ENCODE assay signal across 19 cellular contexts in genomic region chr6:35023091-35023490, GRCh38.
DNase-seq lines count a peak whose midpoint lies in the region; ATAC-seq and TF ChIP-seq lines count a peak whose summit lies in the region.
"Had no signal": no experiment of that assay in that cellular context is flagged by ENCODE, and none has a peak within 500 bp of the region (broad histone marks: within the 10 kb centered on the region; RNA-seq: fewer than 3 reads in every experiment).

No MANE protein-coding gene starts in this region.

- TF ChIP-seq POLR2A in tibial nerve (IDR thresholded peaks at IDR 0.05): no peak

- H3K4me1 Mint-ChIP-seq in WTC11 (peaks cover 86% of the 10 kb centered on the region), endodermal cell (peaks cover 71% of the 10 kb centered on the region), osteocyte (ENCODE audit: unreplicated experiment) (peaks cover 63% of the 10 kb centered on the region)

- peak overlapping the region; percentile 98 for H3K27ac Mint-ChIP-seq in WTC11
- peak overlapping the region; percentile 89 for H3K27ac Mint-ChIP-seq in endodermal cell
- H3K27ac Mint-ChIP-seq in osteocyte (ENCODE audit: unreplicated experiment): peak overlapping the region; percentile 27
- H3K27ac Mint-ChIP-seq: natural killer cell treated with Interleukin-12 subunit alpha and Interleukin-12 subunit beta and Interleukin-15 and Interleukin-18, amount 100 ng/mL, for 72 hours; stimulated activated effector memory CD8-positive, alpha-beta T cell treated with anti-CD3 and anti-CD28 coated beads, Interleukin-12 subunit alpha, Interleukin-12 subunit beta, amount 100 ng/mL, for 72 hours had no signal

- peaks cover 12% of the 10 kb centered on the region for H3K36me3 ChIP-seq in endodermal cell (ENCODE audit: control insufficient read depth, insufficient read depth, low read length)
- H3K36me3 ChIP-seq in tibial nerve: no peaks in the 10 kb centered on the region

- no peaks in the 10 kb centered on the region for H3K27me3 Mint-ChIP-seq in WTC11 (ENCODE audit: low read depth)
- no peaks in the 10 kb centered on the region for H3K27me3 Mint-ChIP-seq in endodermal cell (ENCODE audit: insufficient read depth)
- no peaks in the 10 kb centered on the region for H3K27me3 Mint-ChIP-seq in osteocyte (ENCODE audit: unreplicated experiment)
- H3K27me3 Mint-ChIP-seq: natural killer cell treated with Interleukin-12 subunit alpha and Interleukin-12 subunit beta and Interleukin-15 and Interleukin-18, amount 100 ng/mL, for 72 hours had no signal

- TF ChIP-seq CTCF in WTC11 (IDR thresholded peaks at IDR 0.05) (no peak), endodermal cell (conservative IDR thresholded peaks at IDR 0.05) (no peak), osteocyte (IDR thresholded peaks at IDR 0.05) (no peak), tibial nerve (IDR thresholded peaks at IDR 0.05) (no peak)

- H3K4me1 ChIP-seq in endodermal cell (ENCODE audit: control insufficient read depth, insufficient read depth, low read length) (peaks cover 25% of the 10 kb centered on the region), tibial nerve (peaks cover 0 to 99% (median 48%) of the 10 kb centered on the region in 4 donors)

- H3K9ac ChIP-seq in endodermal cell (ENCODE audit: extremely low read depth, low read length, poor library complexity, severe bottlenecking): no peak overlapping the region

- CTCF ChIA-PET in WTC11 (lab: Charles Lee): interaction anchor here (0.8 to 4.1 kb wide), 8 partner anchors 14 to 236 kb away, joined by 3 to 19 read pairs (median 4); no protein-coding TSS in a partner anchor

- no peaks in the 10 kb centered on the region for H3K9me3 Mint-ChIP-seq in WTC11
- no peaks in the 10 kb centered on the region for H3K9me3 Mint-ChIP-seq in endodermal cell
- H3K9me3 Mint-ChIP-seq in osteocyte (ENCODE audit: unreplicated experiment): no peaks in the 10 kb centered on the region
- H3K9me3 Mint-ChIP-seq: natural killer cell treated with Interleukin-12 subunit alpha and Interleukin-12 subunit beta and Interleukin-15 and Interleukin-18, amount 100 ng/mL, for 72 hours; stimulated activated effector memory CD8-positive, alpha-beta T cell treated with anti-CD3 and anti-CD28 coated beads, Interleukin-12 subunit alpha, Interleukin-12 subunit beta, amount 100 ng/mL, for 72 hours had no signal

- H3K9me3 ChIP-seq in endodermal cell (ENCODE audit: control insufficient read depth, low read length) (no peaks in the 10 kb centered on the region), tibial nerve (no peaks in the 10 kb centered on the region)

- TF ChIP-seq EP300 in tibial nerve (IDR thresholded peaks at IDR 0.05): no peak

- H3K27me3 ChIP-seq in endodermal cell (ENCODE audit: control insufficient read depth, insufficient read depth, low read length, poor library complexity, severe bottlenecking) (no peaks in the 10 kb centered on the region), tibial nerve (no peaks in the 10 kb centered on the region)

- 74 to 90% methylated on average over 1 of the region's 1 CpG for WGBS in endodermal cell (ENCODE audit: insufficient coverage in 1 of 2, insufficient read length in 1 of 2), 2 experiments
- 43 to 58% methylated on average over 1 of the region's 1 CpG for WGBS in tibial nerve, 2 donors

- ATAC-seq in WTC11: peak; percentile 8; the same call in 1 of the 2 replicates
- ATAC-seq: natural killer cell treated with Interleukin-12 subunit alpha and Interleukin-12 subunit beta and Interleukin-15 and Interleukin-18, amount 100 ng/mL, for 72 hours; stimulated activated effector memory CD8-positive, alpha-beta T cell treated with anti-CD3 and anti-CD28 coated beads, Interleukin-12 subunit alpha, Interleukin-12 subunit beta, amount 100 ng/mL, for 72 hours had no signal

- H3K27ac ChIP-seq in endodermal cell (ENCODE audit: low read depth, low read length) (no peak overlapping the region), tibial nerve (peak overlapping the region; percentile 90 to 98 (median 94))

- H3K4me3 Mint-ChIP-seq in WTC11 (peak overlapping the region; percentile 42), endodermal cell (no peak overlapping the region), osteocyte (ENCODE audit: unreplicated experiment) (no peak overlapping the region)
- H3K4me3 Mint-ChIP-seq: natural killer cell treated with Interleukin-12 subunit alpha and Interleukin-12 subunit beta and Interleukin-15 and Interleukin-18, amount 100 ng/mL, for 72 hours; stimulated activated effector memory CD8-positive, alpha-beta T cell treated with anti-CD3 and anti-CD28 coated beads, Interleukin-12 subunit alpha, Interleukin-12 subunit beta, amount 100 ng/mL, for 72 hours had no signal

- H3K36me3 Mint-ChIP-seq in WTC11 (peaks cover 9% of the 10 kb centered on the region), endodermal cell (ENCODE audit: low read depth) (peaks cover 14% of the 10 kb centered on the region), osteocyte (ENCODE audit: unreplicated experiment) (peaks cover 16% of the 10 kb centered on the region)
- H3K36me3 Mint-ChIP-seq: natural killer cell treated with Interleukin-12 subunit alpha and Interleukin-12 subunit beta and Interleukin-15 and Interleukin-18, amount 100 ng/mL, for 72 hours had no signal

- H3K4me3 ChIP-seq in endodermal cell (ENCODE audit: low read length) (no peak overlapping the region), tibial nerve (no peak overlapping the region)

- POLR2A ChIA-PET in WTC11 (lab: Charles Lee): interaction anchor here (0.7 kb wide), 1 partner anchor 15 kb away, joined by 3 read pairs; no protein-coding TSS in a partner anchor

- DNase-seq in WTC11 (ENCODE audit: low spot score): no peak
- DNase-seq in endodermal cell: peak; percentile 37
- no peak for DNase-seq in osteocyte (ENCODE audit: extremely low spot score, unreplicated experiment)
- DNase-seq in tibial nerve (ENCODE audit: low spot score in 2 of 2): no peak
- no peak for DNase-seq in activated CD4-positive, CD25-positive, alpha-beta regulatory T cell treated with anti-CD3 and anti-CD28 coated beads, Interleukin-2, amount 50 U/mL, for 72 hours
- no peak for DNase-seq in medulla oblongata (ENCODE audit: extremely low spot score)
- DNase-seq in activated CD4-positive, CD25-positive, alpha-beta regulatory T cell (lab: John Stamatoyannopoulos, UW): no peak
- DNase-seq: activated CD4-positive, alpha-beta T cell treated with anti-CD3 and anti-CD28 coated beads, Interleukin-2, amount 50 U/mL, for 48 hours; activated naive CD4-positive, alpha-beta T cell treated with anti-CD3 and anti-CD28 coated beads, Interleukin-2, amount 50 U/mL, for 16 hours; activated T-cell treated with anti-CD3 and anti-CD28 coated beads, Interleukin-2, amount 50 U/mL, for 1 hour; AML-193; cortex of kidney; HCEC 1CT; mammary epithelial cell; NCI-H2029 treated with DMSO at 0.1 percent for 48 hours; NCI-H510A; stimulated activated CD4-positive, alpha-beta T cell treated with anti-CD3 and anti-CD28 coated beads, Interleukin-15, amount 100 ng/mL, for 24 hours had no signal

TF ChIP-seq in WTC11, 78 proteins besides CTCF, POLR2A, EP300 and RAD21:
- no peak for TF ChIP-seq ZNF263 (CRISPR knock-in tag; IDR thresholded peaks at IDR 0.05; ENCODE audit: low read depth)
- TF ChIP-seq FOXP1 (CRISPR knock-in tag; IDR thresholded peaks at IDR 0.05; ENCODE audit: borderline replicate concordance): no peak
- TF ChIP-seq SMAD4 (CRISPR knock-in tag; IDR thresholded peaks at IDR 0.05): no peak
- TF ChIP-seq SMAD3 (CRISPR knock-in tag; IDR thresholded peaks at IDR 0.05; ENCODE audit: borderline replicate concordance): no peak
- TF ChIP-seq, protein P1, sequence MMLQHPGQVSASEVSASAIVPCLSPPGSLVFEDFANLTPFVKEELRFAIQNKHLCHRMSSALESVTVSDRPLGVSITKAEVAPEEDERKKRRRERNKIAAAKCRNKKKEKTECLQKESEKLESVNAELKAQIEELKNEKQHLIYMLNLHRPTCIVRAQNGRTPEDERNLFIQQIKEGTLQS (CRISPR knock-in tag; conservative IDR thresholded peaks at IDR 0.05): no peak
- no peak for TF ChIP-seq NFYB (CRISPR knock-in tag; conservative IDR thresholded peaks at IDR 0.05; ENCODE audit: low read depth)
- no peak for TF ChIP-seq MYBL2 (CRISPR knock-in tag; IDR thresholded peaks at IDR 0.05)
- TF ChIP-seq ZBTB43 (CRISPR knock-in tag; IDR thresholded peaks at IDR 0.05): no peak

Comparison
In these comparisons a context has a peak if more than half of its experiments do, and no peak if none do; other contexts are left out.
1. H3K27ac Mint-ChIP-seq: peak in every context shown above with its lines; median percentile 98 in WTC11; 89 in endodermal cell; 27 in osteocyte.